Comparison of ENCODE assay signal across 18 cellular contexts in the genomic region with DNA sequence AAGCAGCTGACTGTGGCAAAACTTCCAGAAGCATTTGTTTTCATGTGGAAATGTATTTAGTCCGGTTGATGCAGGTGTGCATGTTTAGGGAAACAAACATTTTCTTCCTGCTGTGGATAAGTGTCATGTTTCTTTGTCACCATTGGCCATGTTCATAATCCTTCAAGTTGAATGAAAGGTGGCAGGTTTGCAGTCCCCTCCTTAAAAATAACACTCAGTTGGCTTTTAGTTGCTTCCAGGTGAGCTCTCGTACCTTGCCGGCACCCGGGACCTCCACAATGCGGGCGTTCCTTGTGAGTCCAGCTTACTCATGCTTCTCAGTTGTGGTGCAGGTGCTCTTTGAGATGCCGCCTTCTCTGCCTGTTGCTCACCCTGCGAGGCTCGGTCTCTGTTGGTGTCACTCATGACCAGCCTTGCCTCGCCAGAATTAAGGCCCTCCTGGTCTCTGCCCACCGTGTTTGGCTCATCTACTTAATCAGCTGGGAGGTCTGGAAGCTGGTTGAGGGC.
"Had no signal": no experiment of that assay in that cellular context is flagged by ENCODE, and none has a peak within 500 bp of the region (broad histone marks: within the 10 kb centered on the region; RNA-seq: fewer than 3 reads in every experiment).

No MANE protein-coding gene starts in this region.

- H3K36me3 ChIP-seq: heart right ventricle, sigmoid colon had no signal

- H3K9me3 ChIP-seq: heart right ventricle, sigmoid colon had no signal

- H3K4me3 Mint-ChIP-seq: activated CD4-positive, alpha-beta T cell treated with anti-CD3 and anti-CD28 coated beads for 36 hours; activated naive CD4-positive, alpha-beta T cell treated with anti-CD3 and anti-CD28 coated beads for 36 hours; activated T-cell treated with anti-CD3 and anti-CD28 coated beads, Interleukin-2, amount 50 U/mL, for 72 hours; dendritic cell treated with granulocyte-macrophage colony-stimulating factor and Interleukin-4, amounts not matched to agents 40 ng/mL and 50 ng/mL, for 4 days; memory B cell had no signal

- H3K4me3 ChIP-seq: heart right ventricle, sigmoid colon had no signal

- H3K27ac ChIP-seq: heart right ventricle, parathyroid adenoma, sigmoid colon had no signal

- H3K27ac Mint-ChIP-seq: activated CD4-positive, alpha-beta T cell treated with anti-CD3 and anti-CD28 coated beads for 36 hours; activated naive CD4-positive, alpha-beta T cell treated with anti-CD3 and anti-CD28 coated beads for 36 hours; activated T-cell treated with anti-CD3 and anti-CD28 coated beads, Interleukin-2, amount 50 U/mL, for 72 hours; dendritic cell treated with granulocyte-macrophage colony-stimulating factor and Interleukin-4, amounts not matched to agents 40 ng/mL and 50 ng/mL, for 4 days; memory B cell; nephron had no signal

- H3K36me3 Mint-ChIP-seq: memory B cell had no signal

- DNase-seq: activated CD4-positive, alpha-beta T cell treated with anti-CD3 and anti-CD28 coated beads for 36 hours; activated CD4-positive, alpha-beta T cell treated with anti-CD3 and anti-CD28 coated beads, Interleukin-2, amount 50 U/mL, for 48 hours; activated effector memory CD4-positive, alpha-beta T cell treated with Interleukin-2 at 50 U/mL for 16 hours; activated naive CD4-positive, alpha-beta T cell treated with anti-CD3 and anti-CD28 coated beads for 36 hours; activated T-cell treated with anti-CD3 and anti-CD28 coated beads, Interleukin-2, amount 50 U/mL, for 72 hours; effector CD4-positive, alpha-beta T cell; erythroblast; foreskin fibroblast; heart right ventricle; left colon; sigmoid colon; stimulated activated CD4-positive, alpha-beta T cell treated with anti-CD3 and anti-CD28 coated beads, Interleukin-4, amount 100 ng/mL, for 1 hour; stimulated activated naive CD4-positive, alpha-beta T cell treated with Interleukin-2 at 50 U/mL for 16 hours; T-helper 1 cell had no signal

- H3K27me3 ChIP-seq: sigmoid colon had no signal

- H3K4me1 Mint-ChIP-seq: memory B cell had no signal

- H3K9me3 Mint-ChIP-seq: activated naive CD4-positive, alpha-beta T cell treated with anti-CD3 and anti-CD28 coated beads for 36 hours; activated T-cell treated with anti-CD3 and anti-CD28 coated beads, Interleukin-2, amount 50 U/mL, for 72 hours; dendritic cell treated with granulocyte-macrophage colony-stimulating factor and Interleukin-4, amounts not matched to agents 40 ng/mL and 50 ng/mL, for 4 days; memory B cell; nephron had no signal
